15 cellular contexts compared by ENCODE assay signal in genomic region chr7:116689787-116690186, GRCh38. TPM values are rescaled to one million over a fixed set of nuclear protein-coding genes. Genes with fewer than 3 reads are reported as not detected.
DNase-seq lines count a peak whose midpoint lies in the region; ATAC-seq and TF ChIP-seq lines count a peak whose summit lies in the region.
"Had no signal": no experiment of that assay in that cellular context is flagged by ENCODE, and none has a peak within 500 bp of the region (broad histone marks: within the 10 kb centered on the region; RNA-seq: fewer than 3 reads in every experiment).

No MANE protein-coding gene starts in this region.

- intact Hi-C loops in sigmoid colon (cut with DNase I): no loop called here

- TF ChIP-seq POLR2A in sigmoid colon (IDR thresholded peaks at IDR 0.05): no peak

- H3K4me1 ChIP-seq in sigmoid colon: peaks cover 0 to 8% (median 5%) of the 10 kb centered on the region in 4 donors

- in situ Hi-C loops in KBM-7 (cut with MboI; ENCODE audit: low pct_unique_long_range_greater_than_20kb, low sequenced_read_pairs): no loop called here

- no peaks in the 10 kb centered on the region for H3K27me3 ChIP-seq in sigmoid colon

- no peaks in the 10 kb centered on the region for H3K36me3 ChIP-seq in sigmoid colon

- H3K27ac ChIP-seq in RWPE1 (peak overlapping the region; percentile 92), sigmoid colon (no peak overlapping the region), coronary artery (no peak overlapping the region)

- no peak for ATAC-seq in HG03159 (IDR thresholded peaks at IDR 0.05; ENCODE audit: unreplicated experiment)
- no peak for ATAC-seq in HG02852 (IDR thresholded peaks at IDR 0.05; ENCODE audit: unreplicated experiment)

- no peaks in the 10 kb centered on the region for H3K9me3 ChIP-seq in sigmoid colon

- POLR2A ChIA-PET in RWPE1 (lab: Yijun Ruan, JAX; ENCODE audit: low non-redundant PET): no interaction called here

- DNase-seq in AG10803 (ENCODE audit: low read depth): peak; percentile 31
- peak; percentile 34 for DNase-seq in KBM-7
- no peak for DNase-seq in RWPE1 (ENCODE audit: low spot score)
- peak; percentile 31 for DNase-seq in kidney glomerular epithelial cell (lab: John Stamatoyannopoulos, UW)
- DNase-seq in sigmoid colon: no peak
- DNase-seq in coronary artery (ENCODE audit: low spot score): no peak
- DNase-seq: activated CD4-positive, alpha-beta T cell treated with anti-CD3 and anti-CD28 coated beads for 48 hours; activated T-cell treated with anti-CD3 and anti-CD28 coated beads, Interleukin-2, amount 50 U/mL, for 24 hours; DMS53; foreskin fibroblast; NCI-H2081; stimulated activated CD8-positive, alpha-beta memory T cell treated with anti-CD3 and anti-CD28 coated beads, Interleukin-4, amount 100 ng/mL, for 48 hours; T-helper 2 cell had no signal

- TF ChIP-seq CTCF in AG10803 (conservative IDR thresholded peaks at IDR 0.05; ENCODE audit: low read length) (no peak), RWPE1 (conservative IDR thresholded peaks at IDR 0.05; ENCODE audit: low read depth) (no peak), sigmoid colon (IDR thresholded peaks at IDR 0.05) (no peak), coronary artery (IDR thresholded peaks at IDR 0.05) (no peak)

- 50 to 86% methylated on average over 4 of the region's 4 CpGs for WGBS in sigmoid colon, 2 donors

- TF ChIP-seq EP300 in sigmoid colon (IDR thresholded peaks at IDR 0.05): no peak

- CTCF ChIA-PET in RWPE1 (lab: Yijun Ruan, JAX): interaction anchor here (0.7 kb wide), 1 partner anchor 62 kb away, joined by 3 read pairs; no protein-coding TSS in a partner anchor

- H3K4me3 ChIP-seq in AG10803 (ENCODE audit: low read length) (no peak overlapping the region), sigmoid colon (no peak overlapping the region), coronary artery (no peak overlapping the region)

RNA-seq across cellular contexts. Expression of gene MET, which starts 17.8 kb away (rescaled TPM):
- 10 to 100 TPM; 15.9 to 21.6 (median 18.6) TPM for total RNA-seq in sigmoid colon
- 10 to 100 TPM in 1 of 3 donors, 1 to 10 TPM in 2; 1.2 to 10.5 (median 1.8) TPM for polyA plus RNA-seq in sigmoid colon

Comparison
In these comparisons a context has a peak if more than half of its experiments do, and no peak if none do; other contexts are left out.
1. DNase-seq: peak in AG10803 (single experiment), KBM-7 (single experiment) and kidney glomerular epithelial cell (single experiment); none in RWPE1 (single experiment), sigmoid colon (single experiment) and coronary artery (single experiment).